In genomic region chr4:54233128-54233696, GRCh38 we compare ENCODE assay signal across 8 cellular contexts. TPM values are rescaled to one million over a fixed set of nuclear protein-coding genes. Genes with fewer than 3 reads are reported as not detected.
DNase-seq lines count a peak whose midpoint lies in the region; ATAC-seq, FAIRE-seq and TF ChIP-seq lines count a peak whose summit lies in the region.

No MANE protein-coding gene starts in this region.

- H3K27me3 ChIP-seq in CD8-positive, alpha-beta T cell (ENCODE audit: insufficient read depth, low read length): peaks cover 19% of the 10 kb centered on the region
- H3K27me3 ChIP-seq in endothelial cell of umbilical vein (ENCODE audit: control insufficient read depth in 2 of 2, insufficient read depth in 2 of 2, low read length in 2 of 2): peaks cover 50 to 53% of the 10 kb centered on the region in 2 experiments

- H3K4me1 ChIP-seq in CD8-positive, alpha-beta T cell (ENCODE audit: insufficient read depth, low read length): peaks cover 36% of the 10 kb centered on the region
- H3K4me1 ChIP-seq in endothelial cell of umbilical vein (ENCODE audit: control insufficient read depth, extremely low read depth, insufficient read depth, low read length): peaks cover 24% of the 10 kb centered on the region

- FAIRE-seq in endothelial cell of umbilical vein (lab: Jason Lieb, UNC): peak; percentile 81

- H3K4me3 ChIP-seq in CD8-positive, alpha-beta T cell (ENCODE audit: low read depth, low read length): peak overlapping the region; percentile 47
- H3K4me3 ChIP-seq in endothelial cell of umbilical vein (replicated peaks in 1 of 3; ENCODE audit: insufficient read depth in 1 of 3, low read depth in 1 of 3, low read length in 3 of 3): peak overlapping the region in 2 of 3 experiments; percentile 43 to 62

- peaks cover 24% of the 10 kb centered on the region for H3K4me1 Mint-ChIP-seq in CD8-positive, alpha-beta T cell (ENCODE audit: low read depth)

- peak; percentile 67 for TF ChIP-seq CTCF in CD8-positive, alpha-beta T cell (IDR thresholded peaks at IDR 0.05)
- peak; percentile 81 to 95 for TF ChIP-seq CTCF in endothelial cell of umbilical vein (IDR thresholded peaks at IDR 0.05; ENCODE audit: extremely low read depth in 1 of 2, insufficient read depth in 1 of 2, low read depth in 1 of 2, low read length in 2 of 2)

- intact Hi-C loops in CD8-positive, alpha-beta T cell (cut with DNase I, micrococcal nuclease): loop anchor here (2.0 to 10.0 kb wide), 5 partner anchors 741 to 1856 kb away; no protein-coding TSS in a partner anchor
- intact Hi-C loops in endothelial cell of umbilical vein (cut with micrococcal nuclease): loop anchor here (1.0 to 10.0 kb wide), 12 partner anchors 325 to 1646 kb away; partner anchors contain the start of gene FIP1L1

- POLR2A ChIA-PET in CD8-positive, alpha-beta T cell (lab: Charles Lee): interaction anchor here (1.8 kb wide), 1 partner anchor 303 kb away, joined by 5 read pairs; no protein-coding TSS in a partner anchor
- POLR2A ChIA-PET in endothelial cell of umbilical vein (lab: Charles Lee): no interaction called here

- peak overlapping the region; percentile 90 for H2AFZ ChIP-seq in endothelial cell of umbilical vein (ENCODE audit: low read depth, low read length)

- CTCF ChIA-PET in CD8-positive, alpha-beta T cell (lab: Charles Lee): interaction anchor here (0.8 to 8.3 kb wide), 36 partner anchors 7 to 1858 kb away, joined by 3 to 141 read pairs (median 4); no protein-coding TSS in a partner anchor
- CTCF ChIA-PET in endothelial cell of umbilical vein (lab: Charles Lee): interaction anchor here (0.8 to 4.5 kb wide), 112 partner anchors 12 to 1998 kb away, joined by 3 to 198 read pairs (median 5); partner anchors contain the start of genes FIP1L1 and SCFD2

- no peaks in the 10 kb centered on the region for H3K36me3 ChIP-seq in CD8-positive, alpha-beta T cell (ENCODE audit: insufficient read depth, low read length)
- no peaks in the 10 kb centered on the region for H3K36me3 ChIP-seq in endothelial cell of umbilical vein (ENCODE audit: control insufficient read depth in 2 of 2, extremely low read depth in 1 of 2, insufficient read depth in 2 of 2, low read length in 2 of 2)

- H3K4me3 Mint-ChIP-seq in CD8-positive, alpha-beta T cell: peak overlapping the region; percentile 86

- no peak overlapping the region for H3K27ac Mint-ChIP-seq in CD8-positive, alpha-beta T cell

- no peaks in the 10 kb centered on the region for H3K9me3 Mint-ChIP-seq in CD8-positive, alpha-beta T cell

- peak; percentile 42 to 80 (median 64) for DNase-seq in CD8-positive, alpha-beta T cell
- DNase-seq in NOMO-1 treated with DMSO at 0.1 percent for 48 hours (lab: John Stamatoyannopoulos, UW; ENCODE audit: unreplicated experiment) (peak; percentile 64), endothelial cell of umbilical vein (ENCODE audit: low read depth, low spot score) (peak; percentile 77), midbrain (lab: John Stamatoyannopoulos, UW) (peak; percentile 84)
- DNase-seq in activated CD8-positive, alpha-beta memory T cell treated with anti-CD3 and anti-CD28 coated beads, Interleukin-2, amount 50 U/mL, for 4 hours: peak; percentile 74
- peak; percentile 69 to 71 for DNase-seq in stimulated activated CD8-positive, alpha-beta memory T cell treated with anti-CD3 and anti-CD28 coated beads, Interleukin-15, amount 100 ng/mL, for 48 hours (ENCODE audit: low read depth in 2 of 2)

- ATAC-seq in CD8-positive, alpha-beta T cell: peak; percentile 78
- ATAC-seq in GM19455 (IDR thresholded peaks at IDR 0.05; ENCODE audit: unreplicated experiment): peak; percentile 75
- ATAC-seq in HG03571 (IDR thresholded peaks at IDR 0.05; ENCODE audit: unreplicated experiment): peak; percentile 82

- dilution Hi-C loops in endothelial cell of umbilical vein (cut with MboI; ENCODE audit: extremely low pct_ligation_motif_present, low sequenced_read_pairs): no loop called here

- H3K27me3 Mint-ChIP-seq in CD8-positive, alpha-beta T cell (ENCODE audit: low read depth): peaks cover 57% of the 10 kb centered on the region

- no peaks in the 10 kb centered on the region for H4K20me1 ChIP-seq in endothelial cell of umbilical vein (replicated peaks; ENCODE audit: control insufficient read depth, extremely low read depth, insufficient read depth, low read length)

- H3K9ac ChIP-seq in endothelial cell of umbilical vein (replicated peaks; ENCODE audit: extremely low read depth, insufficient read depth, low read length): no peak overlapping the region

- H3K4me2 ChIP-seq in endothelial cell of umbilical vein (ENCODE audit: insufficient read depth, low read length): peak overlapping the region; percentile 77

- H3K9me3 ChIP-seq in CD8-positive, alpha-beta T cell (ENCODE audit: low read length): no peaks in the 10 kb centered on the region
- no peaks in the 10 kb centered on the region for H3K9me3 ChIP-seq in endothelial cell of umbilical vein (replicated peaks; ENCODE audit: control insufficient read depth, insufficient read depth, low read length)

- H3K9me1 ChIP-seq in endothelial cell of umbilical vein (replicated peaks; ENCODE audit: control insufficient read depth, extremely low read depth, insufficient read depth, low read length): no peaks in the 10 kb centered on the region

- BruUV-seq in endothelial cell of umbilical vein (replicated peaks; lab: Mats Ljungman, UMichigan): no TSS peak

- no peaks in the 10 kb centered on the region for H3K36me3 Mint-ChIP-seq in CD8-positive, alpha-beta T cell

- no peaks in the 10 kb centered on the region for H3K79me2 ChIP-seq in endothelial cell of umbilical vein (ENCODE audit: control insufficient read depth, insufficient read depth, low read length)

- no peak overlapping the region for H3K27ac ChIP-seq in CD8-positive, alpha-beta T cell (ENCODE audit: low read depth, low read length)
- H3K27ac ChIP-seq in endothelial cell of umbilical vein (ENCODE audit: insufficient read depth, low read depth, low read length): no peak overlapping the region

- no peak for TF ChIP-seq POLR2A in endothelial cell of umbilical vein (IDR thresholded peaks at IDR 0.05; ENCODE audit: low read depth, low read length)

TF ChIP-seq in endothelial cell of umbilical vein, 7 proteins besides CTCF, POLR2A, EP300 and RAD21:
- TF ChIP-seq POLR2AphosphoS5 (IDR thresholded peaks at IDR 0.05; ENCODE audit: insufficient read depth, low read depth, low read length) (no peak), JUN (IDR thresholded peaks at IDR 0.05; ENCODE audit: borderline replicate concordance, insufficient read depth, insufficient read length, low read depth) (no peak), MYC (IDR thresholded peaks at IDR 0.05; ENCODE audit: low read depth, low read length) (no peak), FOS (IDR thresholded peaks at IDR 0.05; ENCODE audit: borderline replicate concordance, insufficient read depth, low read length) (no peak), GATA2 (IDR thresholded peaks at IDR 0.05; ENCODE audit: insufficient read depth, insufficient read length, low read depth, low read length) (no peak), EZH2 (IDR thresholded peaks at IDR 0.05; ENCODE audit: borderline replicate concordance, low read depth, low read length, severe bottlenecking) (no peak)
- TF ChIP-seq, protein P1, sequence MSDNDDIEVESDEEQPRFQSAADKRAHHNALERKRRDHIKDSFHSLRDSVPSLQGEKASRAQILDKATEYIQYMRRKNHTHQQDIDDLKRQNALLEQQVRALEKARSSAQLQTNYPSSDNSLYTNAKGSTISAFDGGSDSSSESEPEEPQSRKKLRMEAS (IDR thresholded peaks at IDR 0.05; ENCODE audit: insufficient read depth, insufficient read length): no peak

RNA-seq across cellular contexts. Expression of gene PDGFRA, which starts 4.1 kb away (rescaled TPM):
- not detected for total RNA-seq in CD8-positive, alpha-beta T cell
- 0.48 and 0.55 TPM in 2 replicates for total RNA-seq in endothelial cell of umbilical vein
- 0.14 and 0.19 TPM in 2 replicates for polyA plus RNA-seq in endothelial cell of umbilical vein
- 0.22 and 0.47 TPM in 2 replicates for polyA plus RNA-seq in endothelial cell of umbilical vein (2011; cell fraction: cytosol; rRNA removed)
- polyA plus RNA-seq in endothelial cell of umbilical vein (2011; cell fraction: nucleus; rRNA removed): 1.0 and 1.5 TPM in 2 replicates
- 0.35 and 0.40 TPM in 2 replicates for polyA plus RNA-seq in endothelial cell of umbilical vein (2012)
- 0.27 and 4.0 TPM in 2 replicates for polyA minus RNA-seq in endothelial cell of umbilical vein
- not detected for polyA minus RNA-seq in endothelial cell of umbilical vein (2011; cell fraction: cytosol; rRNA and poly(A)+ RNA removed)
- 1.4 and 3.8 TPM in 2 replicates for polyA minus RNA-seq in endothelial cell of umbilical vein (2011; cell fraction: nucleus; rRNA and poly(A)+ RNA removed)
